In the genomic region with DNA sequence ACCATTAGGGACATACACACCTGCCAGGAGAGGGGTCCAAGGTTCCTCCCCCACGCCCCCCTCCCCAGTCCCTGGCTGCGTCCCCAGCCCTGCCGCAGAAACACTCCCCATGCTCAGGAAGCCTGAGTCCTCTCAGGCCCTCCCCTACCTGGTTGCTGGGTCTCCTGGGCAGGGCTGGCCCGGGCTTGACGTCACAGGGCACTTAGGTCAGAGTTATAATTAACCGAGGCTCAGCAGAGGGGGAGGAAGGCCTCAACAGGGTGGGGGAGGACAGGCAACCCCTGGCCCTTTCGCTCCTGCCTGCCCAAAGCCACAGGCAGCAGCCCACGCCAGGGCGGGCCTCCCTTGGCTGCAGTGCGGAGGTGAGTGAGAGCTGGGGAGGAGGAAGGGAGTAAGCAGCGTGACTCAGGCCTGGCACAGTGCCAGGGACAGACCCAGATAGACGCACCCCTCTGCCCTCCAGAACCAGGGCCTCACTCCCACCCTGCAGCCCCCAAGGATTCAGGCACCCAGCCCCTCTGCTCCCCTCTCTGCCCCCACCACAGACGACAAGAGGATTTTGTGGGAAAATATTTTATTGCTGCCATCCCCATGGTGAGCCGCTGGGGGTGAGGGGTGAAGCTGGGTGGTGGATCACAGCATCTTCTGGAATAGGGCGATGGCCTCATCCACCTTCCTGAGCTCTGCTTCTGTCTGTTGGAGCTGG, we compare ENCODE assay signal across 8 cellular contexts. TPM values are rescaled to one million over a fixed set of nuclear protein-coding genes. Genes with fewer than 3 reads are reported as not detected.
DNase-seq lines count a peak whose midpoint lies in the region; ATAC-seq and TF ChIP-seq lines count a peak whose summit lies in the region.

Gene VWA7, minus strand, starts transcription at position 368 of the 706 bp plus-strand sequence. CDS start 549 bp downstream, outside the sequence.

- peak within 1 kb of the TSS; percentile 27 for H3K4me3 Mint-ChIP-seq in activated naive CD8-positive, alpha-beta T cell

- peak within 1 kb of the TSS; percentile 10 for H3K27ac Mint-ChIP-seq in activated naive CD8-positive, alpha-beta T cell

- no peaks in the 10 kb centered on the region for H3K9me3 Mint-ChIP-seq in activated naive CD8-positive, alpha-beta T cell (ENCODE audit: low read depth)

- ATAC-seq in GM21737 (IDR thresholded peaks at IDR 0.05; ENCODE audit: unreplicated experiment) (peak; percentile 65), GM19467 (IDR thresholded peaks at IDR 0.05; ENCODE audit: unreplicated experiment) (no peak)

- H3K4me1 ChIP-seq in left ventricle myocardium inferior, result peaks cover 18% of the 10 kb centered on the region

- peak within 1 kb of the TSS; percentile 57 for H3K4me3 ChIP-seq in left ventricle myocardium inferior
- H3K4me3 ChIP-seq in skin epidermis, result peak within 1 kb of the TSS in 2 of 7 experiments; percentile 15 to 19

- intact Hi-C loops in left ventricle myocardium inferior (cut with micrococcal nuclease), result no loop called here

- peaks cover 29% of the 10 kb centered on the region for H3K4me1 Mint-ChIP-seq in activated naive CD8-positive, alpha-beta T cell (ENCODE audit: low read depth)

- H3K27me3 Mint-ChIP-seq in activated naive CD8-positive, alpha-beta T cell, result no peaks in the 10 kb centered on the region

- peak within 1 kb of the TSS; percentile 85 for H3K27ac ChIP-seq in left ventricle myocardium inferior (replicated peaks)
- H3K27ac ChIP-seq in skin epidermis, result peak within 1 kb of the TSS in 20 of 21 experiments; percentile 0 to 82 (median 56)

- no peaks in the 10 kb centered on the region for H3K9me3 ChIP-seq in left ventricle myocardium inferior (replicated peaks)

- DNase-seq in COLO829 (ENCODE audit: low spot score) (peak; percentile 59), M059J (ENCODE audit: low read depth) (peak; percentile 95), SW480 (ENCODE audit: low spot score) (peak; percentile 94), left ventricle myocardium inferior (peak; percentile 68)

- H3K27me3 ChIP-seq in left ventricle myocardium inferior (ENCODE audit: low read depth), result no peaks in the 10 kb centered on the region

- H3K36me3 Mint-ChIP-seq in activated naive CD8-positive, alpha-beta T cell, result peaks cover 4% of the 10 kb centered on the region

- TF ChIP-seq CTCF in left ventricle myocardium inferior (IDR thresholded peaks at IDR 0.05; ENCODE audit: borderline replicate concordance), result no peak

- peaks cover 39% of the 10 kb centered on the region for H3K36me3 ChIP-seq in left ventricle myocardium inferior

RNA-seq across cellular contexts. Expression of gene VWA7, which starts in this region (rescaled TPM):
- total RNA-seq in M059J (2014; rRNA removed; shearing (Covaris generic)), result 0.94 and 1.8 TPM in 2 replicates
- total RNA-seq in left ventricle myocardium inferior, result 14.7 TPM
